Comparison of ENCODE assay signal across 18 cellular contexts in genomic region chr4:76588268-76588667, GRCh38.
A peak's percentile ranks its signal among the peaks of the same experiment; 100 is the strongest.
DNase-seq lines count a peak whose midpoint lies in the region; ATAC-seq, FAIRE-seq and TF ChIP-seq lines count a peak whose summit lies in the region.
"Had no signal": no experiment of that assay in that cellular context is flagged by ENCODE, and none has a peak within 500 bp of the region (broad histone marks: within the 10 kb centered on the region; RNA-seq: fewer than 3 reads in every experiment).

No MANE protein-coding gene starts in this region.

- no peaks in the 10 kb centered on the region for H3K9me3 ChIP-seq in HEK293 (ENCODE audit: control insufficient read depth, insufficient read depth, low read depth, low read length)
- no peaks in the 10 kb centered on the region for H3K9me3 ChIP-seq in left lung
- H3K9me3 ChIP-seq in small intestine (ENCODE audit: control insufficient read depth, low read depth) = no peaks in the 10 kb centered on the region
- H3K9me3 ChIP-seq: neutrophil had no signal

- H3K4me3 ChIP-seq in HEK293 (ENCODE audit: low read depth, low read length) (no peak overlapping the region), left lung (peak overlapping the region; percentile 4 to 34), small intestine (ENCODE audit: low read depth in 1 of 2, low read length in 2 of 2) (peak overlapping the region in 1 of 2 donors; percentile 54)
- H3K4me3 ChIP-seq: cardiac muscle cell, PC-9 had no signal

- TF ChIP-seq CTCF in HEK293 (tag by site-specific recombination; IDR thresholded peaks at IDR 0.05) (no peak), left lung (IDR thresholded peaks at IDR 0.05) (no peak)

- ATAC-seq in left lung = no peak
- no peak for ATAC-seq in HG03135 (IDR thresholded peaks at IDR 0.05; ENCODE audit: unreplicated experiment)

- H3K27ac ChIP-seq in HEK293 (ENCODE audit: extremely low read depth, low read depth, low read length) = no peak overlapping the region
- peak overlapping the region; percentile 43 to 79 for H3K27ac ChIP-seq in left lung
- H3K27ac ChIP-seq in small intestine (ENCODE audit: low read depth in 1 of 2, low read length in 1 of 2) = peak overlapping the region; percentile 59 to 61
- H3K27ac ChIP-seq: epithelial cell of prostate, neutrophil, PC-9 had no signal

- H3K4me1 ChIP-seq in HEK293 (ENCODE audit: control insufficient read depth, insufficient read depth, low read length) (no peaks in the 10 kb centered on the region), left lung (peaks cover 3 to 13% of the 10 kb centered on the region in 2 donors), small intestine (ENCODE audit: control insufficient read depth in 2 of 2, insufficient read depth in 1 of 2, low read depth in 1 of 2, low read length in 1 of 2) (peaks cover 2 to 6% of the 10 kb centered on the region in 2 donors)

- POLR2A ChIA-PET in HEK293 (lab: Yijun Ruan, JAX) = interaction anchor here (0.6 kb wide), 1 partner anchor 32 kb away, joined by 5 read pairs; no protein-coding TSS in a partner anchor

- no peak for FAIRE-seq in small intestine (lab: Jason Lieb, UNC)

- WGBS in small intestine, 3 donors = 68 to 77% (median 75%) methylated on average over 2 of the region's 2 CpGs

- H3K27me3 ChIP-seq in left lung = peaks cover 0 to 40% of the 10 kb centered on the region in 2 donors
- H3K27me3 ChIP-seq in small intestine (ENCODE audit: control insufficient read depth in 2 of 2, insufficient read depth in 2 of 2, low read length in 2 of 2) = no peaks in the 10 kb centered on the region
- H3K27me3 ChIP-seq: cardiac muscle cell had no signal

- H3K36me3 ChIP-seq in HEK293 (ENCODE audit: control insufficient read depth in 2 of 2, insufficient read depth in 1 of 2, low read length in 2 of 2) = no peaks in the 10 kb centered on the region
- H3K36me3 ChIP-seq in left lung = no peaks in the 10 kb centered on the region
- H3K36me3 ChIP-seq in small intestine (ENCODE audit: control insufficient read depth in 2 of 2, insufficient read depth in 2 of 2, low read length in 2 of 2) = no peaks in the 10 kb centered on the region
- H3K36me3 ChIP-seq: cardiac muscle cell, neutrophil had no signal

- CTCF ChIA-PET in HEK293 (lab: Yijun Ruan, JAX) = interaction anchor here (0.6 kb wide), 1 partner anchor 12 kb away, joined by 3 read pairs; no protein-coding TSS in a partner anchor

- DNase-seq in astrocyte of the hippocampus (ENCODE audit: low read depth, low spot score) (peak; percentile 44), left lung (no peak), small intestine (no peak), NCI-H1048 (lab: John Stamatoyannopoulos, UW) (no peak), UCSD-AML1 (lab: John Stamatoyannopoulos, UW; ENCODE audit: unreplicated experiment) (no peak), NCI-H226 (no peak)
- DNase-seq: activated naive CD4-positive, alpha-beta T cell treated with anti-CD3 and anti-CD28 coated beads for 36 hours; DMS 273 treated with DMSO at 0.1 percent for 48 hours; KG1; NCI-H146; NCI-H524; PC-9; T-helper 1 cell had no signal

- intact Hi-C loops in left lung (cut with DNase I) = no loop called here

TF ChIP-seq in HEK293, 187 proteins besides CTCF, POLR2A, EP300 and RAD21 (continues in another document):
- no peak for TF ChIP-seq ZNF558 (tag by site-specific recombination; IDR thresholded peaks at IDR 0.05)
- TF ChIP-seq ZNF292 (tag by site-specific recombination; IDR thresholded peaks at IDR 0.05; ENCODE audit: borderline replicate concordance, low read depth) = no peak
- no peak for TF ChIP-seq ZNF24 (tag by site-specific recombination; IDR thresholded peaks at IDR 0.05)
- TF ChIP-seq KLF1 (tag by site-specific recombination; IDR thresholded peaks at IDR 0.05) = no peak
- TF ChIP-seq, protein P1, sequence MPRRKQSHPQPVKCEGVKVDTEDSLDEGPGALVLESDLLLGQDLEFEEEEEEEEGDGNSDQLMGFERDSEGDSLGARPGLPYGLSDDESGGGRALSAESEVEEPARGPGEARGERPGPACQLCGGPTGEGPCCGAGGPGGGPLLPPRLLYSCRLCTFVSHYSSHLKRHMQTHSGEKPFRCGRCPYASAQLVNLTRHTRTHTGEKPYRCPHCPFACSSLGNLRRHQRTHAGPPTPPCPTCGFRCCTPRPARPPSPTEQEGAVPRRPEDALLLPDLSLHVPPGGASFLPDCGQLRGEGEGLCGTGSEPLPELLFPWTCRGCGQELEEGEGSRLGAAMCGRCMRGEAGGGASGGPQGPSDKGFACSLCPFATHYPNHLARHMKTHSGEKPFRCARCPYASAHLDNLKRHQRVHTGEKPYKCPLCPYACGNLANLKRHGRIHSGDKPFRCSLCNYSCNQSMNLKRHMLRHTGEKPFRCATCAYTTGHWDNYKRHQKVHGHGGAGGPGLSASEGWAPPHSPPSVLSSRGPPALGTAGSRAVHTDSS (tag by site-specific recombination; IDR thresholded peaks at IDR 0.05) = no peak
- no peak for TF ChIP-seq ZFP41 (tag by site-specific recombination; IDR thresholded peaks at IDR 0.05; ENCODE audit: borderline replicate concordance)
- TF ChIP-seq ZNF398 (tag by site-specific recombination; IDR thresholded peaks at IDR 0.05) = no peak
- TF ChIP-seq, protein P2, sequence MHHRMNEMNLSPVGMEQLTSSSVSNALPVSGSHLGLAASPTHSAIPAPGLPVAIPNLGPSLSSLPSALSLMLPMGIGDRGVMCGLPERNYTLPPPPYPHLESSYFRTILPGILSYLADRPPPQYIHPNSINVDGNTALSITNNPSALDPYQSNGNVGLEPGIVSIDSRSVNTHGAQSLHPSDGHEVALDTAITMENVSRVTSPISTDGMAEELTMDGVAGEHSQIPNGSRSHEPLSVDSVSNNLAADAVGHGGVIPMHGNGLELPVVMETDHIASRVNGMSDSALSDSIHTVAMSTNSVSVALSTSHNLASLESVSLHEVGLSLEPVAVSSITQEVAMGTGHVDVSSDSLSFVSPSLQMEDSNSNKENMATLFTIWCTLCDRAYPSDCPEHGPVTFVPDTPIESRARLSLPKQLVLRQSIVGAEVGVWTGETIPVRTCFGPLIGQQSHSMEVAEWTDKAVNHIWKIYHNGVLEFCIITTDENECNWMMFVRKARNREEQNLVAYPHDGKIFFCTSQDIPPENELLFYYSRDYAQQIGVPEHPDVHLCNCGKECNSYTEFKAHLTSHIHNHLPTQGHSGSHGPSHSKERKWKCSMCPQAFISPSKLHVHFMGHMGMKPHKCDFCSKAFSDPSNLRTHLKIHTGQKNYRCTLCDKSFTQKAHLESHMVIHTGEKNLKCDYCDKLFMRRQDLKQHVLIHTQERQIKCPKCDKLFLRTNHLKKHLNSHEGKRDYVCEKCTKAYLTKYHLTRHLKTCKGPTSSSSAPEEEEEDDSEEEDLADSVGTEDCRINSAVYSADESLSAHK (tag by site-specific recombination; IDR thresholded peaks at IDR 0.05) = no peak
- no peak for TF ChIP-seq ZNF670 (tag by site-specific recombination; IDR thresholded peaks at IDR 0.05; ENCODE audit: low read depth)
- TF ChIP-seq PRDM1 (tag by site-specific recombination; IDR thresholded peaks at IDR 0.05) = no peak
- TF ChIP-seq ZNF366 (tag by site-specific recombination; conservative IDR thresholded peaks at IDR 0.05) = no peak
- no peak for TF ChIP-seq AEBP2 (tag by site-specific recombination; IDR thresholded peaks at IDR 0.05; ENCODE audit: borderline replicate concordance)
- TF ChIP-seq ZNF843 (tag by site-specific recombination; IDR thresholded peaks at IDR 0.05) = no peak
- no peak for TF ChIP-seq ZNF404 (tag by site-specific recombination; IDR thresholded peaks at IDR 0.05)
